Comparison of ENCODE assay signal across 1 cellular context in the genomic region with DNA sequence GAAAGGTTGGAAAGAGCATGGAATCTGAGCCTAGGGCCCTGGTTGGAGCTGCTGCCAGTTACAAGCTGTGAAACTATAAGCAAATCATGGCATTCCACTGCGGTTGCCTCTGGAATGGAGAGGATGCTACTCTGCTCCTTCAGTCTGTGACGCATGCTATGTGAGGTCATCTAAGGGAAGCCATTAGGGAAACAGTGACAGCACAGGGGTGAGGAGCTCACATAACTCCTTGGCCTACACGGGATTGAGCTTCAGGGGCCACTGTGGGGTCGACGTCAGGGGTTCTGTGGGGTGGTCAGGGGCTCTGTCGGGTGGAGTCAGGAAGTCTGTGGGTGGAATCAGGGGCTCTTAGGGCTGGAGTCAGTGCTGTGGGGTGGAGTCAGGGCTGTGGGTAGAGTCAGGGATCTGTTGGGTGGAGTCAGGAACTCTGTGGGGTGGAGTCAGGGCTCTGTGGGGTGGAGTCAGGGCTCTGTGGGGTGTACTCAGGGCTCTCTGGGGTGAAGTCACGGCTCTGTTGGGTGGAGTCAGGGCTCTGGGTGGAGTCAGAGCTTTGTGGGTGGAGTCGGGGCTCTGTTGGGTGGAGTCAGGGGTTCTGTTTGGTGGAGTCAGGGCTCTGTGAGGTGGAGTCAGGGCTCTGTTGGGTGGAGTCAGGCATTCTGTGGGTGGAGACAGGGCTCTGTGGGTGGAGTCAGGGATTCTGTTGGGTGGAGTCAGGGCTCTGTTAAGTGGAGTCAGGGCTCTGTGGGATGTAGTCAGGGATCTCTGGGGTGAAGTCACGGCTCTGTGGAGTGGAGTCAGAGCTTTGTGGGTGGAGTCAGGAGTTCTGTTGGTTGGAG.
TF ChIP-seq lines count a peak whose summit lies in the region.

No MANE protein-coding gene starts in this region.

TF ChIP-seq in WTC11, 78 proteins besides CTCF, POLR2A, EP300 and RAD21 (continued from another document):
- TF ChIP-seq, protein P1, sequence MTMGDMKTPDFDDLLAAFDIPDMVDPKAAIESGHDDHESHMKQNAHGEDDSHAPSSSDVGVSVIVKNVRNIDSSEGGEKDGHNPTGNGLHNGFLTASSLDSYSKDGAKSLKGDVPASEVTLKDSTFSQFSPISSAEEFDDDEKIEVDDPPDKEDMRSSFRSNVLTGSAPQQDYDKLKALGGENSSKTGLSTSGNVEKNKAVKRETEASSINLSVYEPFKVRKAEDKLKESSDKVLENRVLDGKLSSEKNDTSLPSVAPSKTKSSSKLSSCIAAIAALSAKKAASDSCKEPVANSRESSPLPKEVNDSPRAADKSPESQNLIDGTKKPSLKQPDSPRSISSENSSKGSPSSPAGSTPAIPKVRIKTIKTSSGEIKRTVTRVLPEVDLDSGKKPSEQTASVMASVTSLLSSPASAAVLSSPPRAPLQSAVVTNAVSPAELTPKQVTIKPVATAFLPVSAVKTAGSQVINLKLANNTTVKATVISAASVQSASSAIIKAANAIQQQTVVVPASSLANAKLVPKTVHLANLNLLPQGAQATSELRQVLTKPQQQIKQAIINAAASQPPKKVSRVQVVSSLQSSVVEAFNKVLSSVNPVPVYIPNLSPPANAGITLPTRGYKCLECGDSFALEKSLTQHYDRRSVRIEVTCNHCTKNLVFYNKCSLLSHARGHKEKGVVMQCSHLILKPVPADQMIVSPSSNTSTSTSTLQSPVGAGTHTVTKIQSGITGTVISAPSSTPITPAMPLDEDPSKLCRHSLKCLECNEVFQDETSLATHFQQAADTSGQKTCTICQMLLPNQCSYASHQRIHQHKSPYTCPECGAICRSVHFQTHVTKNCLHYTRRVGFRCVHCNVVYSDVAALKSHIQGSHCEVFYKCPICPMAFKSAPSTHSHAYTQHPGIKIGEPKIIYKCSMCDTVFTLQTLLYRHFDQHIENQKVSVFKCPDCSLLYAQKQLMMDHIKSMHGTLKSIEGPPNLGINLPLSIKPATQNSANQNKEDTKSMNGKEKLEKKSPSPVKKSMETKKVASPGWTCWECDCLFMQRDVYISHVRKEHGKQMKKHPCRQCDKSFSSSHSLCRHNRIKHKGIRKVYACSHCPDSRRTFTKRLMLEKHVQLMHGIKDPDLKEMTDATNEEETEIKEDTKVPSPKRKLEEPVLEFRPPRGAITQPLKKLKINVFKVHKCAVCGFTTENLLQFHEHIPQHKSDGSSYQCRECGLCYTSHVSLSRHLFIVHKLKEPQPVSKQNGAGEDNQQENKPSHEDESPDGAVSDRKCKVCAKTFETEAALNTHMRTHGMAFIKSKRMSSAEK (CRISPR knock-in tag; IDR thresholded peaks at IDR 0.05; ENCODE audit: borderline replicate concordance), result no peak
- TF ChIP-seq FOXP1 (CRISPR knock-in tag; IDR thresholded peaks at IDR 0.05; ENCODE audit: borderline replicate concordance), result no peak
- TF ChIP-seq, protein P2, sequence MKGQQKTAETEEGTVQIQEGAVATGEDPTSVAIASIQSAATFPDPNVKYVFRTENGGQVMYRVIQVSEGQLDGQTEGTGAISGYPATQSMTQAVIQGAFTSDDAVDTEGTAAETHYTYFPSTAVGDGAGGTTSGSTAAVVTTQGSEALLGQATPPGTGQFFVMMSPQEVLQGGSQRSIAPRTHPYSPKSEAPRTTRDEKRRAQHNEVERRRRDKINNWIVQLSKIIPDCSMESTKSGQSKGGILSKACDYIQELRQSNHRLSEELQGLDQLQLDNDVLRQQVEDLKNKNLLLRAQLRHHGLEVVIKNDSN (CRISPR knock-in tag; IDR thresholded peaks at IDR 0.05), result no peak
- TF ChIP-seq SOX15 (CRISPR knock-in tag; IDR thresholded peaks at IDR 0.05), result no peak
- no peak for TF ChIP-seq ZNF671 (CRISPR knock-in tag; IDR thresholded peaks at IDR 0.05)
- TF ChIP-seq NR3C1 (CRISPR knock-in tag; conservative IDR thresholded peaks at IDR 0.05; ENCODE audit: low read depth), result no peak
- no peak for TF ChIP-seq NFYB (CRISPR knock-in tag; conservative IDR thresholded peaks at IDR 0.05; ENCODE audit: low read depth)
- no peak for TF ChIP-seq HMGA2 (CRISPR knock-in tag; IDR thresholded peaks at IDR 0.05)
- no peak for TF ChIP-seq FOXJ3 (CRISPR knock-in tag; IDR thresholded peaks at IDR 0.05; ENCODE audit: borderline replicate concordance)
- TF ChIP-seq RELA (CRISPR knock-in tag; IDR thresholded peaks at IDR 0.05; ENCODE audit: borderline replicate concordance), result no peak
- TF ChIP-seq ZNF317 (CRISPR knock-in tag; IDR thresholded peaks at IDR 0.05; ENCODE audit: borderline replicate concordance, low read depth), result no peak
- TF ChIP-seq, protein P3, sequence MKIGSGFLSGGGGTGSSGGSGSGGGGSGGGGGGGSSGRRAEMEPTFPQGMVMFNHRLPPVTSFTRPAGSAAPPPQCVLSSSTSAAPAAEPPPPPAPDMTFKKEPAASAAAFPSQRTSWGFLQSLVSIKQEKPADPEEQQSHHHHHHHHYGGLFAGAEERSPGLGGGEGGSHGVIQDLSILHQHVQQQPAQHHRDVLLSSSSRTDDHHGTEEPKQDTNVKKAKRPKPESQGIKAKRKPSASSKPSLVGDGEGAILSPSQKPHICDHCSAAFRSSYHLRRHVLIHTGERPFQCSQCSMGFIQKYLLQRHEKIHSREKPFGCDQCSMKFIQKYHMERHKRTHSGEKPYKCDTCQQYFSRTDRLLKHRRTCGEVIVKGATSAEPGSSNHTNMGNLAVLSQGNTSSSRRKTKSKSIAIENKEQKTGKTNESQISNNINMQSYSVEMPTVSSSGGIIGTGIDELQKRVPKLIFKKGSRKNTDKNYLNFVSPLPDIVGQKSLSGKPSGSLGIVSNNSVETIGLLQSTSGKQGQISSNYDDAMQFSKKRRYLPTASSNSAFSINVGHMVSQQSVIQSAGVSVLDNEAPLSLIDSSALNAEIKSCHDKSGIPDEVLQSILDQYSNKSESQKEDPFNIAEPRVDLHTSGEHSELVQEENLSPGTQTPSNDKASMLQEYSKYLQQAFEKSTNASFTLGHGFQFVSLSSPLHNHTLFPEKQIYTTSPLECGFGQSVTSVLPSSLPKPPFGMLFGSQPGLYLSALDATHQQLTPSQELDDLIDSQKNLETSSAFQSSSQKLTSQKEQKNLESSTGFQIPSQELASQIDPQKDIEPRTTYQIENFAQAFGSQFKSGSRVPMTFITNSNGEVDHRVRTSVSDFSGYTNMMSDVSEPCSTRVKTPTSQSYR (CRISPR knock-in tag; IDR thresholded peaks at IDR 0.05), result no peak
- TF ChIP-seq, protein P4, sequence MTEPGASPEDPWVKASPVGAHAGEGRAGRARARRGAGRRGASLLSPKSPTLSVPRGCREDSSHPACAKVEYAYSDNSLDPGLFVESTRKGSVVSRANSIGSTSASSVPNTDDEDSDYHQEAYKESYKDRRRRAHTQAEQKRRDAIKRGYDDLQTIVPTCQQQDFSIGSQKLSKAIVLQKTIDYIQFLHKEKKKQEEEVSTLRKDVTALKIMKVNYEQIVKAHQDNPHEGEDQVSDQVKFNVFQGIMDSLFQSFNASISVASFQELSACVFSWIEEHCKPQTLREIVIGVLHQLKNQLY (CRISPR knock-in tag; IDR thresholded peaks at IDR 0.05), result no peak
- no peak for TF ChIP-seq NFE2L1 (CRISPR knock-in tag; IDR thresholded peaks at IDR 0.05)
- TF ChIP-seq JUN (CRISPR knock-in tag; IDR thresholded peaks at IDR 0.05), result no peak
TF ChIP-seq in WTC11: peak in this region for 0.
